In genomic region chr11:63998558-63999348, GRCh38 we compare ENCODE assay signal across 1 cellular context.
TF ChIP-seq lines count a peak whose summit lies in the region.

No MANE protein-coding gene starts in this region.

TF ChIP-seq in WTC11, 78 proteins besides CTCF, POLR2A, EP300 and RAD21 (continued from another document):
- TF ChIP-seq NFYB (CRISPR knock-in tag; conservative IDR thresholded peaks at IDR 0.05; ENCODE audit: low read depth) (0 out of 2 replicates have a peak, but pooled peaks have one; percentile 4), MXD4 (CRISPR knock-in tag; IDR thresholded peaks at IDR 0.05; ENCODE audit: borderline replicate concordance) (no peak), GTF2I (CRISPR knock-in tag; conservative IDR thresholded peaks at IDR 0.05) (no peak), ZNF263 (CRISPR knock-in tag; IDR thresholded peaks at IDR 0.05; ENCODE audit: low read depth) (0 out of 2 replicates have a peak, but pooled peaks have one; percentile 40), NFATC4 (CRISPR knock-in tag; IDR thresholded peaks at IDR 0.05) (no peak), SMAD3 (CRISPR knock-in tag; IDR thresholded peaks at IDR 0.05; ENCODE audit: borderline replicate concordance) (no peak), ETV6 (CRISPR knock-in tag; IDR thresholded peaks at IDR 0.05) (no peak), JUN (CRISPR knock-in tag; IDR thresholded peaks at IDR 0.05) (no peak), CBFB (CRISPR knock-in tag; IDR thresholded peaks at IDR 0.05; ENCODE audit: low read depth) (no peak), MAX (CRISPR knock-in tag; IDR thresholded peaks at IDR 0.05) (no peak; the same call in 1 of the 2 replicates), RELA (CRISPR knock-in tag; IDR thresholded peaks at IDR 0.05; ENCODE audit: borderline replicate concordance) (no peak), CREM (CRISPR knock-in tag; IDR thresholded peaks at IDR 0.05) (no peak), FOXP4 (CRISPR knock-in tag; IDR thresholded peaks at IDR 0.05) (no peak), USF1 (CRISPR knock-in tag; IDR thresholded peaks at IDR 0.05) (no peak), E2F1 (CRISPR knock-in tag; IDR thresholded peaks at IDR 0.05) (no peak), NR3C1 (CRISPR knock-in tag; conservative IDR thresholded peaks at IDR 0.05; ENCODE audit: low read depth) (no peak), AFF4 (CRISPR knock-in tag; IDR thresholded peaks at IDR 0.05; ENCODE audit: borderline replicate concordance) (no peak), FOXP1 (CRISPR knock-in tag; IDR thresholded peaks at IDR 0.05; ENCODE audit: borderline replicate concordance) (0 out of 2 replicates have a peak, but pooled peaks have one; percentile 20), FOXK1 (CRISPR knock-in tag; IDR thresholded peaks at IDR 0.05) (0 out of 2 replicates have a peak, but pooled peaks have one; percentile 17), MYBL2 (CRISPR knock-in tag; IDR thresholded peaks at IDR 0.05) (no peak), ZNF512 (CRISPR knock-in tag; IDR thresholded peaks at IDR 0.05; ENCODE audit: borderline replicate concordance) (no peak), ZBTB21 (CRISPR knock-in tag; IDR thresholded peaks at IDR 0.05; ENCODE audit: borderline replicate concordance) (no peak), GABPB1 (CRISPR knock-in tag; IDR thresholded peaks at IDR 0.05) (no peak), FOXJ3 (CRISPR knock-in tag; IDR thresholded peaks at IDR 0.05; ENCODE audit: borderline replicate concordance) (no peak), E2F5 (CRISPR knock-in tag; IDR thresholded peaks at IDR 0.05) (no peak; the same call in 1 of the 2 replicates), TP53 (CRISPR knock-in tag; IDR thresholded peaks at IDR 0.05) (no peak), EMX1 (CRISPR knock-in tag; IDR thresholded peaks at IDR 0.05) (peak; percentile 5; the same call in 1 of the 2 replicates), SMAD4 (CRISPR knock-in tag; IDR thresholded peaks at IDR 0.05) (no peak), NR1H2 (CRISPR knock-in tag; IDR thresholded peaks at IDR 0.05) (no peak), ZNF416 (CRISPR knock-in tag; IDR thresholded peaks at IDR 0.05) (no peak), SP1 (CRISPR knock-in tag; conservative IDR thresholded peaks at IDR 0.05) (no peak; the same call in 1 of the 2 replicates)
- TF ChIP-seq, protein P1, sequence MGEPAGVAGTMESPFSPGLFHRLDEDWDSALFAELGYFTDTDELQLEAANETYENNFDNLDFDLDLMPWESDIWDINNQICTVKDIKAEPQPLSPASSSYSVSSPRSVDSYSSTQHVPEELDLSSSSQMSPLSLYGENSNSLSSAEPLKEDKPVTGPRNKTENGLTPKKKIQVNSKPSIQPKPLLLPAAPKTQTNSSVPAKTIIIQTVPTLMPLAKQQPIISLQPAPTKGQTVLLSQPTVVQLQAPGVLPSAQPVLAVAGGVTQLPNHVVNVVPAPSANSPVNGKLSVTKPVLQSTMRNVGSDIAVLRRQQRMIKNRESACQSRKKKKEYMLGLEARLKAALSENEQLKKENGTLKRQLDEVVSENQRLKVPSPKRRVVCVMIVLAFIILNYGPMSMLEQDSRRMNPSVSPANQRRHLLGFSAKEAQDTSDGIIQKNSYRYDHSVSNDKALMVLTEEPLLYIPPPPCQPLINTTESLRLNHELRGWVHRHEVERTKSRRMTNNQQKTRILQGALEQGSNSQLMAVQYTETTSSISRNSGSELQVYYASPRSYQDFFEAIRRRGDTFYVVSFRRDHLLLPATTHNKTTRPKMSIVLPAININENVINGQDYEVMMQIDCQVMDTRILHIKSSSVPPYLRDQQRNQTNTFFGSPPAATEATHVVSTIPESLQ (CRISPR knock-in tag; IDR thresholded peaks at IDR 0.05) = no peak
- TF ChIP-seq, protein P2, sequence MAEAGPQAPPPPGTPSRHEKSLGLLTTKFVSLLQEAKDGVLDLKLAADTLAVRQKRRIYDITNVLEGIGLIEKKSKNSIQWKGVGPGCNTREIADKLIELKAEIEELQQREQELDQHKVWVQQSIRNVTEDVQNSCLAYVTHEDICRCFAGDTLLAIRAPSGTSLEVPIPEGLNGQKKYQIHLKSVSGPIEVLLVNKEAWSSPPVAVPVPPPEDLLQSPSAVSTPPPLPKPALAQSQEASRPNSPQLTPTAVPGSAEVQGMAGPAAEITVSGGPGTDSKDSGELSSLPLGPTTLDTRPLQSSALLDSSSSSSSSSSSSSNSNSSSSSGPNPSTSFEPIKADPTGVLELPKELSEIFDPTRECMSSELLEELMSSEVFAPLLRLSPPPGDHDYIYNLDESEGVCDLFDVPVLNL (CRISPR knock-in tag; IDR thresholded peaks at IDR 0.05; ENCODE audit: borderline replicate concordance, low read depth) = 0 out of 2 replicates have a peak, but pooled peaks have one; percentile 47
- TF ChIP-seq, protein P3, sequence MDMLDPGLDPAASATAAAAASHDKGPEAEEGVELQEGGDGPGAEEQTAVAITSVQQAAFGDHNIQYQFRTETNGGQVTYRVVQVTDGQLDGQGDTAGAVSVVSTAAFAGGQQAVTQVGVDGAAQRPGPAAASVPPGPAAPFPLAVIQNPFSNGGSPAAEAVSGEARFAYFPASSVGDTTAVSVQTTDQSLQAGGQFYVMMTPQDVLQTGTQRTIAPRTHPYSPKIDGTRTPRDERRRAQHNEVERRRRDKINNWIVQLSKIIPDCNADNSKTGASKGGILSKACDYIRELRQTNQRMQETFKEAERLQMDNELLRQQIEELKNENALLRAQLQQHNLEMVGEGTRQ (CRISPR knock-in tag; IDR thresholded peaks at IDR 0.05) = no peak
- TF ChIP-seq, protein P4, sequence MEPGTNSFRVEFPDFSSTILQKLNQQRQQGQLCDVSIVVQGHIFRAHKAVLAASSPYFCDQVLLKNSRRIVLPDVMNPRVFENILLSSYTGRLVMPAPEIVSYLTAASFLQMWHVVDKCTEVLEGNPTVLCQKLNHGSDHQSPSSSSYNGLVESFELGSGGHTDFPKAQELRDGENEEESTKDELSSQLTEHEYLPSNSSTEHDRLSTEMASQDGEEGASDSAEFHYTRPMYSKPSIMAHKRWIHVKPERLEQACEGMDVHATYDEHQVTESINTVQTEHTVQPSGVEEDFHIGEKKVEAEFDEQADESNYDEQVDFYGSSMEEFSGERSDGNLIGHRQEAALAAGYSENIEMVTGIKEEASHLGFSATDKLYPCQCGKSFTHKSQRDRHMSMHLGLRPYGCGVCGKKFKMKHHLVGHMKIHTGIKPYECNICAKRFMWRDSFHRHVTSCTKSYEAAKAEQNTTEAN (CRISPR knock-in tag; IDR thresholded peaks at IDR 0.05) = no peak
